9 cellular contexts compared by ENCODE assay signal in genomic region chr12:15996254-15996653, GRCh38.
DNase-seq lines count a peak whose midpoint lies in the region; ATAC-seq, FAIRE-seq and TF ChIP-seq lines count a peak whose summit lies in the region.
"Had no signal": no experiment of that assay in that cellular context is flagged by ENCODE, and none has a peak within 500 bp of the region (broad histone marks: within the 10 kb centered on the region; RNA-seq: fewer than 3 reads in every experiment).

No MANE protein-coding gene starts in this region.

- H3K9me1 ChIP-seq in K562 (ENCODE audit: control insufficient read depth, insufficient read depth, low read length), result no peaks in the 10 kb centered on the region

- H4K20me1 ChIP-seq in K562 (replicated peaks; ENCODE audit: control insufficient read depth, insufficient read depth, low read length), result no peaks in the 10 kb centered on the region

- in situ Hi-C loops in K562 (cut with MboI), result no loop called here

- H3K4me3 ChIP-seq in AG10803 (ENCODE audit: low read length), result no peak overlapping the region
- no peak overlapping the region for H3K4me3 ChIP-seq in K562

- TF ChIP-seq EP300 in K562 (IDR thresholded peaks at IDR 0.05; ENCODE audit: low read length), result no peak

- TF ChIP-seq CTCF in AG10803 (conservative IDR thresholded peaks at IDR 0.05; ENCODE audit: low read length) (peak; percentile 33), K562 (IDR thresholded peaks at IDR 0.05 in 2 of 3, conservative IDR thresholded peaks at IDR 0.05 in 1 of 3; ENCODE audit: insufficient read depth in 2 of 3, low read depth in 1 of 3, low read length in 3 of 3) (no peak)

- ATAC-seq in K562 (peak; percentile 60), left colon (peak; percentile 88), GM18502 (IDR thresholded peaks at IDR 0.05; ENCODE audit: poor library complexity, unreplicated experiment) (no peak)

- TF ChIP-seq POLR2A in K562 (conservative IDR thresholded peaks at IDR 0.05), result no peak

- no peak overlapping the region for H2AFZ ChIP-seq in K562 (ENCODE audit: low read depth, low read length)

- DNase-seq in AG10803 (ENCODE audit: low read depth) (peak; percentile 81), LHCN-M2 (ENCODE audit: low read depth) (peak; percentile 42), K562 (ENCODE audit: extremely low read depth in 1 of 4, low spot score in 3 of 4) (peak in 1 of 4 experiments; percentile 38), left colon (peak; percentile 15 to 44), HCEC 1CT (no peak), NCI-H128 (lab: John Stamatoyannopoulos, UW; ENCODE audit: unreplicated experiment) (no peak), NCI-H510A (lab: John Stamatoyannopoulos, UW) (no peak)
- DNase-seq: stimulated activated CD4-positive, alpha-beta T cell treated with anti-CD3 and anti-CD28 coated beads, Interleukin-15, amount 100 ng/mL, for 24 hours had no signal

- TF ChIP-seq RAD21 in K562 (CRISPR knock-in tag; conservative IDR thresholded peaks at IDR 0.05 in 1 of 2, IDR thresholded peaks at IDR 0.05 in 1 of 2), result peak; percentile 16 to 66; a peak in 3 of 4 replicates

- FAIRE-seq in K562 (lab: Jason Lieb, UNC), result no peak

- H3K36me3 ChIP-seq in K562 (ENCODE audit: control insufficient read depth, insufficient read depth, low read length), result no peaks in the 10 kb centered on the region

- no peak overlapping the region for H3K9ac ChIP-seq in K562 (ENCODE audit: insufficient read depth in 1 of 2, low read depth in 2 of 2, low read length in 2 of 2)

- no TSS peak for BruUV-seq in K562 (replicated peaks; lab: Mats Ljungman, UMichigan)

- intact Hi-C loops in K562 (cut with micrococcal nuclease), result no loop called here
- intact Hi-C loops in left colon (cut with DNase I, micrococcal nuclease), result no loop called here

- CTCF ChIA-PET in K562 (lab: Yijun Ruan, JAX; ENCODE audit: low intra/inter-chr PET ratio), result no interaction called here

- 0% methylated on average over 1 of the region's 3 CpGs for WGBS in K562 (ENCODE audit: insufficient coverage, low coverage, missing lambda C conversion rate)

- H3K79me2 ChIP-seq in K562 (ENCODE audit: control insufficient read depth, insufficient read depth, low read length), result no peaks in the 10 kb centered on the region

- H3K9me3 ChIP-seq in K562 (replicated peaks; ENCODE audit: control insufficient read depth, insufficient read depth, low read depth, low read length), result no peaks in the 10 kb centered on the region

- H3K4me1 ChIP-seq in K562 (replicated peaks in 1 of 2; ENCODE audit: control insufficient read depth in 2 of 2, insufficient read depth in 2 of 2, low read length in 2 of 2), result no peaks in the 10 kb centered on the region

- POLR2A ChIA-PET in K562 (lab: Yijun Ruan, JAX), result no interaction called here

- H3K4me2 ChIP-seq in K562 (ENCODE audit: insufficient read depth, low read length), result no peak overlapping the region

- no peaks in the 10 kb centered on the region for H3K27me3 ChIP-seq in K562 (ENCODE audit: control insufficient read depth in 2 of 2, insufficient read depth in 2 of 2, low read length in 2 of 2)

- H3K27ac ChIP-seq in K562 (ENCODE audit: extremely low read depth, low read depth, low read length), result no peak overlapping the region

TF ChIP-seq in K562, 482 proteins besides CTCF, POLR2A, EP300 and RAD21:
- no peak for TF ChIP-seq ZBTB1 (CRISPR knock-in tag; IDR thresholded peaks at IDR 0.05; ENCODE audit: borderline replicate concordance, low read depth)
- peak; percentile 26 for TF ChIP-seq NFIC (IDR thresholded peaks at IDR 0.05)
TF ChIP-seq in K562: peak in this region for 1.

Comparison
In these comparisons a context has a peak if more than half of its experiments do, and no peak if none do; other contexts are left out.
1. DNase-seq: peak in AG10803 (single experiment), LHCN-M2 (single experiment) and left colon (2 of 2); none in HCEC 1CT (single experiment), NCI-H128 (single experiment) and NCI-H510A (single experiment).